18 cellular contexts compared by ENCODE assay signal in the genomic region with DNA sequence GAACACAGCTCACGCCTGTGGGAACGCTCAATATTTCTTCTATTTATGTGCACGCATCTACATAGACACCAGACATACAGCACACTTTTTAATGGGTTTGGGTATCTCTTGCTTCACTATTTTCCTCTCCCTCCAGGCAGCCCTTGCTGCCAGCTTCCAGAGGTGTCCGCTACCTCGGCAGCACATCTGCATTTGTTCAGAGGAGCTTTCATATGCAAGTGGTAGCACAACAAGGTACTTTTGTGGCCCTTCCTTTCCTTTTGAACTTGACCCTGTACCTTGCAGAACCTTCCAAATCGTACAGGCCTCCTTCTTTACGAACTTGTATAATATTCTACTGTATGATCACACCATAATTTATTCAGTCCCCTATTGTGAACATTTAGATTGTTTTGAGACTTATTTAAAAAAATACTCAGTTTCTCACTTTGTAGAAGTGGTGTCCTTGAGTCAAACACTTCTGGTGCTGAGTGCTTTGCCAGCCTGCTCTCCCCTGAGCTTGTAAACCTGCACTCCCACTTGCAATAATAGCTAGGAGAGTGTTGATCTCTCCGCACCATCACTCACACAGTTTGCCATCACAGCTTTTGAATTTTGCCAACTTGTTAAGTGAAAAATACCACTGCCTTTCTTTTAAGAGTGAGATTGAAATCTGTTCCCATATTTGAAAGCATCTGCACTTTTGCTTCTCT.
A peak's percentile ranks its signal among the peaks of the same experiment; 100 is the strongest.
DNase-seq lines count a peak whose midpoint lies in the region; TF ChIP-seq lines count a peak whose summit lies in the region.
"Had no signal": no experiment of that assay in that cellular context is flagged by ENCODE, and none has a peak within 500 bp of the region (broad histone marks: within the 10 kb centered on the region; RNA-seq: fewer than 3 reads in every experiment).

No MANE protein-coding gene starts in this region.

- no peak overlapping the region for H2BK15ac ChIP-seq in H9 (ENCODE audit: low read depth, low read length)

- H3K4me2 ChIP-seq in H9 (ENCODE audit: insufficient read depth, insufficient read length, low read length): peak overlapping the region; percentile 54
- H3K4me2 ChIP-seq: A549 had no signal

- H4K91ac ChIP-seq in H9 (ENCODE audit: insufficient read length, low read depth, low read length): no peak overlapping the region

- H3K27ac Mint-ChIP-seq in H9: no peak overlapping the region
- H3K27ac Mint-ChIP-seq in endodermal cell: no peak overlapping the region
- H3K27ac Mint-ChIP-seq in activated CD4-positive, alpha-beta memory T cell treated with anti-CD3 and anti-CD28 coated beads for 36 hours: no peak overlapping the region
- H3K27ac Mint-ChIP-seq: HFFc6 had no signal

- H3K23ac ChIP-seq in H9 (ENCODE audit: insufficient read length, low read depth, low read length): no peak overlapping the region

- H3K79me1 ChIP-seq in H9 (ENCODE audit: insufficient read depth, low read depth, low read length, poor library complexity, severe bottlenecking): no peaks in the 10 kb centered on the region

- no peak overlapping the region for H3K4me3 ChIP-seq in endodermal cell (ENCODE audit: low read length)
- peak overlapping the region; percentile 16 for H3K4me3 ChIP-seq in iPS-15b (ENCODE audit: low read depth, low read length)
- H3K4me3 ChIP-seq in uterus: no peak overlapping the region
- H3K4me3 ChIP-seq: A549, GM23248 had no signal

- no peaks in the 10 kb centered on the region for H3K36me3 Mint-ChIP-seq in H9 (ENCODE audit: insufficient read depth in 1 of 3, low read depth in 3 of 3)
- no peaks in the 10 kb centered on the region for H3K36me3 Mint-ChIP-seq in endodermal cell (ENCODE audit: low read depth)
- no peaks in the 10 kb centered on the region for H3K36me3 Mint-ChIP-seq in activated CD4-positive, alpha-beta memory T cell treated with anti-CD3 and anti-CD28 coated beads for 36 hours
- H3K36me3 Mint-ChIP-seq: CD4-positive, alpha-beta memory T cell had no signal

- H2BK120ac ChIP-seq in H9 (ENCODE audit: low read depth, low read length, poor library complexity, severe bottlenecking): no peak overlapping the region

- H3K9me3 Mint-ChIP-seq in H9 (peaks cover 0 to 3% of the 10 kb centered on the region in 2 experiments; a peak in 2 of 5 replicates), endodermal cell (no peaks in the 10 kb centered on the region)
- no peaks in the 10 kb centered on the region for H3K9me3 Mint-ChIP-seq in activated CD4-positive, alpha-beta memory T cell treated with anti-CD3 and anti-CD28 coated beads for 36 hours
- H3K9me3 Mint-ChIP-seq: CD4-positive, alpha-beta memory T cell had no signal

- intact Hi-C loops in activated CD4-positive, alpha-beta memory T cell treated with anti-CD3 and anti-CD28 coated beads for 36 hours (cut with micrococcal nuclease): no loop called here
- intact Hi-C loops in uterus (cut with DNase I; ENCODE audit: low total_unique reads): no loop called here

- no peaks in the 10 kb centered on the region for H3K79me2 ChIP-seq in H9 (ENCODE audit: insufficient read depth, low read length)

- H3K9me3 ChIP-seq in H9 (ENCODE audit: control insufficient read depth, low read depth, low read length) (no peaks in the 10 kb centered on the region), endodermal cell (ENCODE audit: control insufficient read depth, low read length) (no peaks in the 10 kb centered on the region), iPS-15b (ENCODE audit: control insufficient read depth, insufficient read depth, low read length) (no peaks in the 10 kb centered on the region), uterus (no peaks in the 10 kb centered on the region)
- H3K9me3 ChIP-seq: A549, BE2C had no signal

- no peaks in the 10 kb centered on the region for H3K36me3 ChIP-seq in endodermal cell (ENCODE audit: control insufficient read depth, insufficient read depth, low read length)
- H3K36me3 ChIP-seq in iPS-15b (ENCODE audit: control insufficient read depth, insufficient read depth, low read length): no peaks in the 10 kb centered on the region
- H3K36me3 ChIP-seq in uterus: no peaks in the 10 kb centered on the region
- H3K36me3 ChIP-seq: BE2C had no signal

- peaks cover 68% of the 10 kb centered on the region for H3K27me3 Mint-ChIP-seq in H9 (ENCODE audit: low read depth)
- H3K27me3 Mint-ChIP-seq in endodermal cell (ENCODE audit: insufficient read depth): peaks cover 5% of the 10 kb centered on the region
- H3K27me3 Mint-ChIP-seq in activated CD4-positive, alpha-beta memory T cell treated with anti-CD3 and anti-CD28 coated beads for 36 hours: no peaks in the 10 kb centered on the region
- H3K27me3 Mint-ChIP-seq: CD4-positive, alpha-beta memory T cell had no signal

- H3K27me3 ChIP-seq in H9 (ENCODE audit: insufficient read depth, low read length) (no peaks in the 10 kb centered on the region), endodermal cell (ENCODE audit: control insufficient read depth, insufficient read depth, low read length, poor library complexity, severe bottlenecking) (no peaks in the 10 kb centered on the region), iPS-15b (ENCODE audit: control insufficient read depth, insufficient read depth, low read length) (peaks cover 9% of the 10 kb centered on the region), uterus (no peaks in the 10 kb centered on the region)
- H3K27me3 ChIP-seq: BE2C had no signal

- DNase-seq in H9: peak; percentile 65
- DNase-seq in endodermal cell: peak; percentile 72
- peak; percentile 20 for DNase-seq in superior temporal gyrus (ENCODE audit: extremely low spot score)
- DNase-seq in NCI-H2196 treated with DMSO at 0.1 percent for 48 hours (lab: John Stamatoyannopoulos, UW; ENCODE audit: unreplicated experiment): no peak
- no peak for DNase-seq in activated CD4-positive, alpha-beta memory T cell treated with anti-CD3 and anti-CD28 coated beads for 36 hours
- no peak for DNase-seq in stimulated activated naive CD4-positive, alpha-beta T cell treated with Interleukin-2 at 50 U/mL for 16 hours (lab: John Stamatoyannopoulos, UW)
- no peak for DNase-seq in uterus
- DNase-seq: BE2C; CD4-positive, alpha-beta memory T cell; DMS153; DND-41; GF-D8; GM23248; HCEC 1CT; HFFc6 had no signal

- POLR2A ChIA-PET in activated CD4-positive, alpha-beta memory T cell treated with anti-CD3 and anti-CD28 coated beads for 36 hours (lab: Charles Lee): no interaction called here

- no CpG with 5 or more reads among the region's 8 CpGs for WGBS in H9 (ENCODE audit: extremely low coverage, insufficient read length, low lambda C conversion rate)
- 39 to 62% methylated on average over 3 to 8 of the region's 8 CpGs for WGBS in endodermal cell (ENCODE audit: insufficient coverage in 1 of 2, insufficient read length in 1 of 2), 2 experiments

- TF ChIP-seq POLR2A in uterus (IDR thresholded peaks at IDR 0.05): no peak

- no peak overlapping the region for H2BK20ac ChIP-seq in H9 (ENCODE audit: low read depth, low read length, poor library complexity, severe bottlenecking)

- H3T11ph ChIP-seq in H9 (ENCODE audit: low read length): no peak overlapping the region

- H4K20me1 ChIP-seq in H9 (ENCODE audit: control insufficient read depth, insufficient read depth, insufficient read length): no peaks in the 10 kb centered on the region

- H3K4ac ChIP-seq in H9 (ENCODE audit: low read depth, low read length): no peak overlapping the region

- no peak overlapping the region for H3K27ac ChIP-seq in H9 (ENCODE audit: insufficient read length, low read depth, low read length)
- no peak overlapping the region for H3K27ac ChIP-seq in endodermal cell (ENCODE audit: low read depth, low read length)
- no peak overlapping the region for H3K27ac ChIP-seq in uterus
- H3K27ac ChIP-seq: A549, C4-2B, GM23248 had no signal

- CTCF ChIA-PET in activated CD4-positive, alpha-beta memory T cell treated with anti-CD3 and anti-CD28 coated beads for 36 hours (lab: Charles Lee): no interaction called here

- no peak overlapping the region for H3K18ac ChIP-seq in H9 (ENCODE audit: insufficient read length, low read depth, low read length)

- H3K4me1 Mint-ChIP-seq in H9: peaks cover 24 to 26% of the 10 kb centered on the region in 2 experiments
- H3K4me1 Mint-ChIP-seq in endodermal cell: no peaks in the 10 kb centered on the region
- H3K4me1 Mint-ChIP-seq in activated CD4-positive, alpha-beta memory T cell treated with anti-CD3 and anti-CD28 coated beads for 36 hours (ENCODE audit: low read depth): no peaks in the 10 kb centered on the region
- H3K4me1 Mint-ChIP-seq: CD4-positive, alpha-beta memory T cell had no signal

- TF ChIP-seq CTCF in H9 (conservative IDR thresholded peaks at IDR 0.05) (no peak), endodermal cell (conservative IDR thresholded peaks at IDR 0.05) (no peak), uterus (IDR thresholded peaks at IDR 0.05) (no peak)

- H3K56ac ChIP-seq in H9 (ENCODE audit: insufficient read length, low read depth, low read length): no peak overlapping the region

- H2AK5ac ChIP-seq in H9 (ENCODE audit: insufficient read length, low read length): no peak overlapping the region

- no peak overlapping the region for H2AFZ ChIP-seq in H9 (ENCODE audit: low read length)
- H2AFZ ChIP-seq: GM23248 had no signal

- no peak overlapping the region for H4K8ac ChIP-seq in H9 (replicated peaks; ENCODE audit: insufficient read length, low read depth, low read length)

- H3K4me1 ChIP-seq in H9 (ENCODE audit: insufficient read depth, low read length) (peaks cover 2% of the 10 kb centered on the region), endodermal cell (ENCODE audit: control insufficient read depth, insufficient read depth, low read length) (no peaks in the 10 kb centered on the region), iPS-15b (ENCODE audit: control insufficient read depth, insufficient read depth, low read length) (peaks cover 18% of the 10 kb centered on the region), uterus (no peaks in the 10 kb centered on the region)
- H3K4me1 ChIP-seq: A549, BE2C had no signal

- no peak overlapping the region for H4K5ac ChIP-seq in H9 (ENCODE audit: insufficient read length, low read depth, low read length)

- no peak overlapping the region for H3K9ac ChIP-seq in H9 (ENCODE audit: extremely low read depth, insufficient read length, low read length)
- no peak overlapping the region for H3K9ac ChIP-seq in endodermal cell (ENCODE audit: extremely low read depth, low read length, poor library complexity, severe bottlenecking)
- H3K9ac ChIP-seq in iPS-15b (ENCODE audit: low read depth, low read length): no peak overlapping the region
- H3K9ac ChIP-seq: GM23248 had no signal

- H3K4me3 Mint-ChIP-seq in H9 (peak overlapping the region in 1 of 2 experiments; percentile 61; a peak in 3 of 5 replicates), endodermal cell (no peak overlapping the region)
- no peak overlapping the region for H3K4me3 Mint-ChIP-seq in activated CD4-positive, alpha-beta memory T cell treated with anti-CD3 and anti-CD28 coated beads for 36 hours
- H3K4me3 Mint-ChIP-seq: CD4-positive, alpha-beta memory T cell; HFFc6 had no signal

- no peaks in the 10 kb centered on the region for H3K23me2 ChIP-seq in H9 (ENCODE audit: insufficient read length, low read depth, low read length, poor library complexity, severe bottlenecking)

- H2BK12ac ChIP-seq in H9 (ENCODE audit: insufficient read length, low read depth, low read length): no peak overlapping the region

- no peak overlapping the region for H3K14ac ChIP-seq in H9 (ENCODE audit: insufficient read depth, low read length)

- H2BK5ac ChIP-seq in H9 (ENCODE audit: insufficient read length, low read length): no peak overlapping the region

Comparison
In these comparisons a context has a peak if more than half of its experiments do, and no peak if none do; other contexts are left out.
1. DNase-seq: peak in H9 (single experiment), endodermal cell (single experiment) and superior temporal gyrus (single experiment); none in NCI-H2196 treated with DMSO at 0.1 percent for 48 hours (single experiment), activated CD4-positive, alpha-beta memory T cell treated with anti-CD3 and anti-CD28 coated beads for 36 hours (single experiment), stimulated activated naive CD4-positive, alpha-beta T cell treated with Interleukin-2 at 50 U/mL for 16 hours (single experiment) and uterus (0 of 2).